3 cellular contexts compared by ENCODE assay signal in the genomic region with DNA sequence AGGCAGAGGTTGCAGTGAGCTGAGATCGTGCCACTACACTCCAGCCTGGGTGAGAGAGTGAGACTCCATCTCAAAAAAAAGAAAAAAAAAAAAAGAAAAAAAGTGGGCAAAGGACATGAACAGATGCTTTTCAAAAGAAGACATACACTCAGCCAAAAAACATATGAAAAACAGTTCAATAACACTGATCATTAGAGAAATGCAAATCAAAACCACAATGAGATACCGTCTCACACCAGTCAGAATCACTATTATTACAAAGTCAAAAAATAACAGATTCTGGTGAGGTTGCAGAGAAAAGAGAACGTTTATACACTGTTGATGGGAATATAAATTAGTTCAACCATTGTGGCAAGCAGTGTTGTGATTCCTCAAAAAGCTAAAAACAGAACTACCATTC. TPM values are rescaled to one million over a fixed set of nuclear protein-coding genes. Genes with fewer than 3 reads are reported as not detected.
"Had no signal": no experiment of that assay in that cellular context is flagged by ENCODE, and none has a peak within 500 bp of the region (broad histone marks: within the 10 kb centered on the region; RNA-seq: fewer than 3 reads in every experiment).

No MANE protein-coding gene starts in this region.

RNA-seq across cellular contexts. Expression of a gene that starts 10.6 kb away (rescaled TPM):
- total RNA-seq: NCI-H460, RPMI7951, SK-MEL-5 had no signal
